ENCODE assay signal across 18 cellular contexts in genomic region chr16:80369138-80369537, GRCh38.
"Had no signal": no experiment of that assay in that cellular context is flagged by ENCODE, and none has a peak within 500 bp of the region (broad histone marks: within the 10 kb centered on the region; RNA-seq: fewer than 3 reads in every experiment).

No MANE protein-coding gene starts in this region.

- DNase-seq: effector CD4-positive, alpha-beta T cell; immature natural killer cell; left ventricle myocardium superior; naive B cell; stimulated activated CD4-positive, alpha-beta T cell treated with anti-CD3 and anti-CD28 coated beads, Interleukin-2, amount 100 ng/mL, for 24 hours; stimulated activated CD4-positive, alpha-beta T cell treated with anti-CD3 and anti-CD28 coated beads, Interleukin-4, amount 100 ng/mL, for 24 hours; stimulated activated naive CD4-positive, alpha-beta T cell treated with Interleukin-2 at 50 U/mL for 16 hours; thyroid gland had no signal

- FAIRE-seq: frontal cortex had no signal

- H3K27me3 ChIP-seq: neutrophil, right atrium auricular region, sigmoid colon, stomach, thyroid gland had no signal

- ATAC-seq: stimulated activated effector memory CD8-positive, alpha-beta T cell treated with anti-CD3 and anti-CD28 coated beads, Interleukin-12 subunit alpha, Interleukin-12 subunit beta, amount 100 ng/mL, for 72 hours had no signal

- H3K9ac ChIP-seq: parathyroid adenoma had no signal

- H3K4me3 ChIP-seq: dorsolateral prefrontal cortex, lung, mucosa of descending colon, right atrium auricular region, sigmoid colon, stomach, thyroid gland had no signal

- H3K27ac ChIP-seq: dorsolateral prefrontal cortex, neutrophil, parathyroid adenoma, right atrium auricular region, sigmoid colon, stomach, thyroid gland had no signal

- H3K4me1 ChIP-seq: parathyroid adenoma, right atrium auricular region, sigmoid colon, thyroid gland had no signal

- H3K9me3 ChIP-seq: mucosa of descending colon, neutrophil, thyroid gland had no signal

- H3K36me3 ChIP-seq: neutrophil, right atrium auricular region, sigmoid colon, stomach, thyroid gland had no signal

- H3K79me2 ChIP-seq: parathyroid adenoma had no signal
